ENCODE assay signal across 8 cellular contexts in the genomic region with DNA sequence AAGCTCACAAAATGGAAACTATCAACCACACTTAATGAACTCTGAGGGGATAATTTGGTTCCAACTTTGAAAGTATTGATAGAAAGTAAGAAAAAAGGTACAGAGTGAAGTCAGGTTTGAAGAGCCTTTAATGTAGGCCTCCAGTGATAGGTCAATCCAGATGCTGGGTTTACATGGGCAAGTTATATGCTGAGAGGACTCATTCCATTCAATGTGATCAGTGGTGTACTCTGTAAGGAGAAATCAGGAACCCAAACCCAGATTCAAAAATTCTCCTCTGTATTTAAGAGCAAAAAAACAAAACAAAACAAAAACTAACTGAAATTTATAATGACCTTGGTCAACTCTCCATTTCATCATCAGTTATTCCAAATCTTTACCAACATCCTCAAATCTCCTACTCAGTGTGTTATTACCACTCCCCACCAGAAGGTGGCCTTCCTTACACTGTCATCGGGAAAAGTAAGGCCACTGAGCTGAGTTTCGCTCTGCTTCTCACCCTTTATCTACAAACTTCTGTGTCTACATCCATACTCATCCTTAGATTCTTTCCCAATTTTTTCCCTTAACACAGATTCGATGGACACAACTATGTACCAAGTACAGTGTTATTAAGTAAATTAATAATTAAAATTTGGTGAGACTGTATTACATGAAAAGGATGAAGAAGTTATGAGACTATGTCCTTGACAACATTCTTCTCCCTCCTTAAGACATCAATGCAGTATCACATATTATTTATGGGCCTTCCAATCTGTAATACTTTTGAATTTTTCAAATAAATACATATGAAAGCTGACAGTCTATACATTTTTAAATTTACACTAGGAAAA.
A peak's percentile ranks its signal among the peaks of the same experiment; 100 is the strongest.
DNase-seq lines count a peak whose midpoint lies in the region; ATAC-seq, FAIRE-seq and TF ChIP-seq lines count a peak whose summit lies in the region.

No MANE protein-coding gene starts in this region.

- peak; percentile 56 for DNase-seq in AG09319 (ENCODE audit: extremely low read depth, low read depth)
- no peak for DNase-seq in GM18507 (ENCODE audit: extremely low spot score, insufficient read length, low read depth)
- peak; percentile 48 for DNase-seq in NCI-H2107 treated with DMSO at 0.1 percent for 48 hours (lab: John Stamatoyannopoulos, UW; ENCODE audit: unreplicated experiment)
- DNase-seq in effector CD4-positive, alpha-beta T cell, result peak; percentile 38
- peak; percentile 79 to 87 for DNase-seq in lung microvascular endothelial cell (ENCODE audit: low read depth in 2 of 2)
- DNase-seq in stimulated activated effector memory CD8-positive, alpha-beta T cell treated with anti-CD3 and anti-CD28 coated beads, Interleukin-12 subunit alpha, Interleukin-12 subunit beta, amount 100 ng/mL, for 72 hours (ENCODE audit: low spot score in 2 of 2), result peak in 1 of 2 donors; percentile 10

- no peak overlapping the region for H3K4me3 ChIP-seq in WI38 (ENCODE audit: low read depth, low read length)

- peak; percentile 89 for TF ChIP-seq CTCF in AG09319 (IDR thresholded peaks at IDR 0.05; ENCODE audit: low read depth, low read length)
- TF ChIP-seq CTCF in WI38 (IDR thresholded peaks at IDR 0.05; ENCODE audit: low read depth, low read length), result peak; percentile 80

- no peak overlapping the region for H3K4me3 Mint-ChIP-seq in stimulated activated effector memory CD8-positive, alpha-beta T cell treated with anti-CD3 and anti-CD28 coated beads, Interleukin-12 subunit alpha, Interleukin-12 subunit beta, amount 100 ng/mL, for 72 hours

- peak; percentile 92 for ATAC-seq in HG03066 (IDR thresholded peaks at IDR 0.05; ENCODE audit: low read depth, unreplicated experiment)
- peak; percentile 65 for ATAC-seq in stimulated activated effector memory CD8-positive, alpha-beta T cell treated with anti-CD3 and anti-CD28 coated beads, Interleukin-12 subunit alpha, Interleukin-12 subunit beta, amount 100 ng/mL, for 72 hours

- H3K4me1 Mint-ChIP-seq in stimulated activated effector memory CD8-positive, alpha-beta T cell treated with anti-CD3 and anti-CD28 coated beads, Interleukin-12 subunit alpha, Interleukin-12 subunit beta, amount 100 ng/mL, for 72 hours, result no peaks in the 10 kb centered on the region

- H3K27ac Mint-ChIP-seq in stimulated activated effector memory CD8-positive, alpha-beta T cell treated with anti-CD3 and anti-CD28 coated beads, Interleukin-12 subunit alpha, Interleukin-12 subunit beta, amount 100 ng/mL, for 72 hours, result no peak overlapping the region

- peak; percentile 89 for FAIRE-seq in GM18507 (lab: Jason Lieb, UNC)

- no peaks in the 10 kb centered on the region for H3K9me3 Mint-ChIP-seq in stimulated activated effector memory CD8-positive, alpha-beta T cell treated with anti-CD3 and anti-CD28 coated beads, Interleukin-12 subunit alpha, Interleukin-12 subunit beta, amount 100 ng/mL, for 72 hours

- H3K36me3 Mint-ChIP-seq in stimulated activated effector memory CD8-positive, alpha-beta T cell treated with anti-CD3 and anti-CD28 coated beads, Interleukin-12 subunit alpha, Interleukin-12 subunit beta, amount 100 ng/mL, for 72 hours, result peaks cover 84% of the 10 kb centered on the region
